18 cellular contexts compared by ENCODE assay signal in the genomic region with DNA sequence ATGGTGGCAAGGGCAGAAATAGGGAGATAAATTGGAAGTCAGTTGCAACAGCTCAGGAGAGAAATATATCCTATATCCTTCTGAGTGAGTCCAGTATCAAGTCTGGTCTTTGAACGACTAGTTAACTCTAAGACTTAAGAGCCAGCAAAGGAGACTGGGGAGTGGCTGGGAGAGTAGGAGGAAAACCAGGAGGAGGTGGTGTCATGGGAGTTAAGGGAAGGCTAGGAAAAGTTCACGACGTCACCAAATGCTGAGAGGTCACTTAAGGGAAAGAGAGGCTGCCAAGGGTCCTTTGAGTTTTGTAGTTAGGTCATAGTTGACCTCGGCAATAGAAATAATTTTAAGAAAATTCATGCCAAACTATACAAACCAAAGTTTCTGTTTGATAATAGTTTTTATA. TPM values are rescaled to one million over a fixed set of nuclear protein-coding genes. Genes with fewer than 3 reads are reported as not detected.
"Had no signal": no experiment of that assay in that cellular context is flagged by ENCODE, and none has a peak within 500 bp of the region (broad histone marks: within the 10 kb centered on the region; RNA-seq: fewer than 3 reads in every experiment).

No MANE protein-coding gene starts in this region.

- H3K4me1 Mint-ChIP-seq: activated B cell treated with CpG ODN at 0.5 μM for 24 hours had no signal

- H3K36me3 ChIP-seq: breast epithelium had no signal

- DNase-seq: activated B cell treated with CpG ODN at 0.5 μM for 24 hours; activated CD4-positive, alpha-beta T cell treated with anti-CD3 and anti-CD28 coated beads, Interleukin-2, amount 10 ng/mL, durations not matched to agents 7 days and 5 days; activated effector memory CD4-positive, alpha-beta T cell treated with anti-CD3 and anti-CD28 coated beads, Interleukin-2, amount 50 U/mL, for 16 hours; activated naive CD8-positive, alpha-beta T cell treated with anti-CD3 and anti-CD28 coated beads, Interleukin-2, amount 10 ng/mL, durations not matched to agents 7 days and 5 days; aorta; effector memory CD4-positive, alpha-beta T cell; mesenchymal stem cell; natural killer cell; retina; stimulated activated CD4-positive, alpha-beta T cell treated with anti-CD3 and anti-CD28 coated beads, Interleukin-15, amount 100 ng/mL, for 24 hours; stimulated activated CD4-positive, alpha-beta T cell treated with anti-CD3 and anti-CD28 coated beads, Interleukin-4, amount 100 ng/mL, for 4 hours; SW 1271; thyroid gland had no signal

- H3K4me3 Mint-ChIP-seq: activated B cell treated with CpG ODN at 0.5 μM for 24 hours; activated CD4-positive, alpha-beta T cell treated with anti-CD3 and anti-CD28 coated beads, Interleukin-2, amount 10 ng/mL, durations not matched to agents 7 days and 5 days; activated naive CD8-positive, alpha-beta T cell treated with anti-CD3 and anti-CD28 coated beads, Interleukin-2, amount 10 ng/mL, durations not matched to agents 7 days and 5 days; dendritic cell treated with granulocyte-macrophage colony-stimulating factor and Interleukin-4, amounts not matched to agents 40 ng/mL and 50 ng/mL, for 4 days; natural killer cell had no signal

- H3K9me3 Mint-ChIP-seq: activated B cell treated with CpG ODN at 0.5 μM for 24 hours; activated CD4-positive, alpha-beta T cell treated with anti-CD3 and anti-CD28 coated beads, Interleukin-2, amount 10 ng/mL, durations not matched to agents 7 days and 5 days; activated naive CD8-positive, alpha-beta T cell treated with anti-CD3 and anti-CD28 coated beads, Interleukin-2, amount 10 ng/mL, durations not matched to agents 7 days and 5 days; dendritic cell treated with granulocyte-macrophage colony-stimulating factor and Interleukin-4, amounts not matched to agents 40 ng/mL and 50 ng/mL, for 4 days; natural killer cell had no signal

- H3K27ac ChIP-seq: breast epithelium, hepatocyte, skin epidermis, thyroid gland had no signal

- H3K27me3 Mint-ChIP-seq: activated B cell treated with CpG ODN at 0.5 μM for 24 hours; activated CD4-positive, alpha-beta T cell treated with anti-CD3 and anti-CD28 coated beads, Interleukin-2, amount 10 ng/mL, durations not matched to agents 7 days and 5 days; activated naive CD8-positive, alpha-beta T cell treated with anti-CD3 and anti-CD28 coated beads, Interleukin-2, amount 10 ng/mL, durations not matched to agents 7 days and 5 days; dendritic cell treated with granulocyte-macrophage colony-stimulating factor and Interleukin-4, amounts not matched to agents 40 ng/mL and 50 ng/mL, for 4 days had no signal

- H3K9me3 ChIP-seq: breast epithelium, thyroid gland had no signal

- H3K4me1 ChIP-seq: breast epithelium, thyroid gland had no signal

- H3K4me3 ChIP-seq: breast epithelium, hepatocyte, skin epidermis, thyroid gland had no signal

- H3K27ac Mint-ChIP-seq: activated B cell treated with CpG ODN at 0.5 μM for 24 hours; activated CD4-positive, alpha-beta T cell treated with anti-CD3 and anti-CD28 coated beads, Interleukin-2, amount 10 ng/mL, durations not matched to agents 7 days and 5 days; activated naive CD8-positive, alpha-beta T cell treated with anti-CD3 and anti-CD28 coated beads, Interleukin-2, amount 10 ng/mL, durations not matched to agents 7 days and 5 days; dendritic cell treated with granulocyte-macrophage colony-stimulating factor and Interleukin-4, amounts not matched to agents 40 ng/mL and 50 ng/mL, for 4 days had no signal

- ATAC-seq: natural killer cell had no signal

- H3K27me3 ChIP-seq: breast epithelium, hepatocyte, thyroid gland had no signal

RNA-seq across cellular contexts. Expression of a gene that starts 46.0 kb away (rescaled TPM):
- total RNA-seq: T-helper 2 cell treated with Interferon-gamma antibody and Interleukin-4, amounts not matched to agents 100 ng/mL and 5 ng/mL, for 36 hours had no signal
